In genomic region chr5:161765611-161766010, GRCh38 we compare ENCODE assay signal across 5 cellular contexts.
"Had no signal": no experiment of that assay in that cellular context is flagged by ENCODE, and none has a peak within 500 bp of the region (broad histone marks: within the 10 kb centered on the region; RNA-seq: fewer than 3 reads in every experiment).

No MANE protein-coding gene starts in this region.

- H3K4me3 ChIP-seq: GM23248, K562 had no signal

- ATAC-seq: K562 had no signal

- H3K9me3 Mint-ChIP-seq: H9 had no signal

- H3K4me3 Mint-ChIP-seq: H9 had no signal

- H3K9ac ChIP-seq: GM23248 had no signal

- DNase-seq: GM23248, H9, HCEC 1CT, IMR-90 had no signal

- H3K27ac Mint-ChIP-seq: H9 had no signal

- H3K27ac ChIP-seq: GM23248 had no signal

- H2AFZ ChIP-seq: GM23248 had no signal
